In the genomic region with DNA sequence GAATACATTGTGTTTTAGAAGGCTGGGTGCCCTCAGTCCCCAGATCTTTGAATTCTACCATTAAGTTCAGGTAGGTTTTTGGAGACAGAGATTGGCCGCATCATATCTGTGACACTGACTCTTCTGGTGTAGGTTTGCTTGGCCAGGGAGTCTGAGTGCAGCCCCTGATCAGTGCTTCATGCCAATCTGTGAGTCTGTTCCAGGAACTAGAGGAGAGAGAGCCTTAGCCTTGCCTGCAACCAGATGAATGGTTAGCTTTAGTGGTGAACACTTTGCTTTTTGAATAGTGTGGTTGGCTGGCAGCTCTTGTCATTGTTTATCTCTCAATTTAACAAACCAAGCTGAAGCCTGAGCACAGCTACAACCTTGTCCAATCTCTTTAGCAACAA, we compare ENCODE assay signal across 14 cellular contexts.
DNase-seq lines count a peak whose midpoint lies in the region; ATAC-seq and TF ChIP-seq lines count a peak whose summit lies in the region.
"Had no signal": no experiment of that assay in that cellular context is flagged by ENCODE, and none has a peak within 500 bp of the region (broad histone marks: within the 10 kb centered on the region; RNA-seq: fewer than 3 reads in every experiment).

No MANE protein-coding gene starts in this region.

- H3K9me3 ChIP-seq in hepatocyte (ENCODE audit: low read depth) = no peaks in the 10 kb centered on the region
- no peaks in the 10 kb centered on the region for H3K9me3 ChIP-seq in OCI-LY7 (ENCODE audit: low read length)

- peak overlapping the region; percentile 47 for H3K27ac Mint-ChIP-seq in T-helper 2 cell treated with Interferon-gamma antibody and Interleukin-4, amounts not matched to agents 5 μg/mL and 100 μg/mL, for 36 hours

- H2AFZ ChIP-seq in hepatocyte (no peak overlapping the region), OCI-LY7 (ENCODE audit: low read length) (no peak overlapping the region)

- H3K4me3 Mint-ChIP-seq in T-helper 2 cell treated with Interferon-gamma antibody and Interleukin-4, amounts not matched to agents 5 μg/mL and 100 μg/mL, for 36 hours = peak overlapping the region; percentile 12
- H3K4me3 Mint-ChIP-seq: CD4-positive, CD25-positive, alpha-beta regulatory T cell had no signal

- WGBS in hepatocyte (ENCODE audit: low lambda C conversion rate, missing lambda C conversion rate) = 83% methylated on average over 1 of the region's 1 CpG

- H3K9me3 Mint-ChIP-seq in T-helper 2 cell treated with Interferon-gamma antibody and Interleukin-4, amounts not matched to agents 5 μg/mL and 100 μg/mL, for 36 hours = no peaks in the 10 kb centered on the region
- H3K9me3 Mint-ChIP-seq: CD4-positive, CD25-positive, alpha-beta regulatory T cell had no signal

- H3K4me3 ChIP-seq in hepatocyte (no peak overlapping the region), OCI-LY7 (ENCODE audit: low read depth, low read length, poor library complexity, severe bottlenecking) (no peak overlapping the region)

- ATAC-seq in left cardiac atrium (peak; percentile 11 to 48), left ventricle myocardium superior (no peak)

- TF ChIP-seq CTCF in hepatocyte (IDR thresholded peaks at IDR 0.05; ENCODE audit: poor library complexity) (no peak), OCI-LY7 (conservative IDR thresholded peaks at IDR 0.05; ENCODE audit: low read length) (no peak)

- H3K27me3 ChIP-seq in hepatocyte = no peaks in the 10 kb centered on the region

- peaks cover 12% of the 10 kb centered on the region for H3K4me1 Mint-ChIP-seq in T-helper 2 cell treated with Interferon-gamma antibody and Interleukin-4, amounts not matched to agents 5 μg/mL and 100 μg/mL, for 36 hours (ENCODE audit: low read depth)
- H3K4me1 Mint-ChIP-seq: CD4-positive, CD25-positive, alpha-beta regulatory T cell had no signal

- H4K20me1 ChIP-seq in hepatocyte (ENCODE audit: insufficient read depth, poor library complexity, severe bottlenecking) (no peaks in the 10 kb centered on the region), OCI-LY7 (ENCODE audit: insufficient read depth, low read length) (no peaks in the 10 kb centered on the region)

- H3K4me1 ChIP-seq in hepatocyte (ENCODE audit: insufficient read depth) = peaks cover 14% of the 10 kb centered on the region
- no peaks in the 10 kb centered on the region for H3K4me1 ChIP-seq in OCI-LY7 (ENCODE audit: insufficient read depth, low read length, poor library complexity, severe bottlenecking)

- DNase-seq in left cardiac atrium (no peak), left ventricle myocardium superior (no peak), hepatocyte (ENCODE audit: low spot score) (no peak), OCI-LY7 (ENCODE audit: low spot score) (no peak), activated gamma-delta T cell (lab: John Stamatoyannopoulos, UW) (no peak), islet precursor cell (no peak)
- no peak for DNase-seq in T-helper 2 cell treated with Interferon-gamma antibody and Interleukin-4, amounts not matched to agents 5 μg/mL and 100 μg/mL, for 36 hours (ENCODE audit: low spot score)
- DNase-seq: Calu3; CD4-positive, CD25-positive, alpha-beta regulatory T cell; DMS79; NCI-H1436 treated with DMSO at 0.1 percent for 48 hours; NCI-H2081; NCI-H510A treated with DMSO at 0.1 percent for 48 hours; SIG-M5 had no signal

- H3K27ac ChIP-seq in hepatocyte (no peak overlapping the region), OCI-LY7 (ENCODE audit: low read depth, low read length, poor library complexity, severe bottlenecking) (no peak overlapping the region)

- H3K79me2 ChIP-seq in hepatocyte (no peaks in the 10 kb centered on the region), OCI-LY7 (ENCODE audit: insufficient read depth, low read depth, low read length) (no peaks in the 10 kb centered on the region)

- no peaks in the 10 kb centered on the region for H3K36me3 ChIP-seq in hepatocyte (replicated peaks; ENCODE audit: insufficient read depth, low read depth)
- H3K36me3 ChIP-seq in OCI-LY7 (ENCODE audit: insufficient read depth, low read length) = no peaks in the 10 kb centered on the region

- POLR2A ChIA-PET in OCI-LY7 (lab: Charles Lee) = interaction anchor here (0.7 kb wide), 1 partner anchor 116 kb away, joined by 3 read pairs; no protein-coding TSS in a partner anchor

- CTCF ChIA-PET in OCI-LY7 (lab: Charles Lee; ENCODE audit: unreplicated experiment) = no interaction called here

- peak overlapping the region; percentile 21 for H3K4me2 ChIP-seq in hepatocyte
- H3K4me2 ChIP-seq in OCI-LY7 (ENCODE audit: low read length) = no peak overlapping the region

- H3K9me2 ChIP-seq in hepatocyte (replicated peaks; ENCODE audit: insufficient read depth) = no peaks in the 10 kb centered on the region
- no peaks in the 10 kb centered on the region for H3K9me2 ChIP-seq in OCI-LY7 (ENCODE audit: insufficient read depth, low read length)

- no peaks in the 10 kb centered on the region for H3K36me3 Mint-ChIP-seq in T-helper 2 cell treated with Interferon-gamma antibody and Interleukin-4, amounts not matched to agents 5 μg/mL and 100 μg/mL, for 36 hours (ENCODE audit: low read depth)
- H3K36me3 Mint-ChIP-seq: CD4-positive, CD25-positive, alpha-beta regulatory T cell had no signal

- intact Hi-C loops in left cardiac atrium (cut with DNase I) = no loop called here
- intact Hi-C loops in left ventricle myocardium superior (cut with micrococcal nuclease) = no loop called here
- intact Hi-C loops in OCI-LY7 (cut with micrococcal nuclease; ENCODE audit: unreplicated experiment) = no loop called here

- no TSS peak for BruUV-seq in OCI-LY7 (replicated peaks; lab: Mats Ljungman, UMichigan)

- H3K27me3 Mint-ChIP-seq in T-helper 2 cell treated with Interferon-gamma antibody and Interleukin-4, amounts not matched to agents 5 μg/mL and 100 μg/mL, for 36 hours (ENCODE audit: low read depth) = no peaks in the 10 kb centered on the region
